19 cellular contexts compared by ENCODE assay signal in the genomic region with DNA sequence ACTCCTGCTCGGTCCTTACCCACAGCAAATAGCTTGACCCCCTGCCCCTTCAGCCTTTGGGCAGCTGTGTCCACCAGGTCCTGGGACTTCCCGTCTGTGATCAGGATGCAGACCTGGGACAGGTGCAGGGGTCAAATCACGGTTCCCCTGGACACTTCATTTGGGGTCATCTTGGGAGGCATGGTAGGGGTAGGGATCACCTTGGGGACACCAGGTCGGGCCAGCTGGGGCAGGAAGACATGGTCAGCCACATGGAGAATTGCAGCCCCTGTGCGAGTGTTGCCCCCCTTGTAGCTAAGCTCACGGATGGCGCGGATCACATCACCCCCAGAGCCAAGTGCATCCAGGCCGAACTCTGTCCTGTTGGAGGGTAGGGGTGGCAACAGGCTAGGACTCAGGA. TPM values are rescaled to one million over a fixed set of nuclear protein-coding genes. Genes with fewer than 3 reads are reported as not detected.
DNase-seq lines count a peak whose midpoint lies in the region; TF ChIP-seq lines count a peak whose summit lies in the region.
"Had no signal": no experiment of that assay in that cellular context is flagged by ENCODE, and none has a peak within 500 bp of the region (broad histone marks: within the 10 kb centered on the region; RNA-seq: fewer than 3 reads in every experiment).

No MANE protein-coding gene starts in this region.

- H3K4me1 ChIP-seq in ACC112 (ENCODE audit: control insufficient read depth, insufficient read depth, low read length, unreplicated experiment) (peaks cover 33% of the 10 kb centered on the region), mesenchymal stem cell (ENCODE audit: control insufficient read depth, insufficient read depth, low read depth, low read length) (peaks cover 92% of the 10 kb centered on the region)

- H3K27ac ChIP-seq in ACC112 (ENCODE audit: low read depth, low read length) (no peak overlapping the region), brain microvascular endothelial cell (no peak overlapping the region), mesenchymal stem cell (ENCODE audit: low read length, poor library complexity, severe bottlenecking) (no peak overlapping the region)
- H3K27ac ChIP-seq: BLaER1 had no signal

- no peak overlapping the region for H2BK5ac ChIP-seq in mesenchymal stem cell (ENCODE audit: low read depth, low read length, poor library complexity, severe bottlenecking)

- intact Hi-C loops in lower leg skin (cut with DNase I; ENCODE audit: low total_unique reads): no loop called here

- H2BK12ac ChIP-seq in mesenchymal stem cell (ENCODE audit: low read length in 2 of 2): peak overlapping the region in 1 of 2 experiments; percentile 61

- TF ChIP-seq POLR2A in lower leg skin (IDR thresholded peaks at IDR 0.05): no peak

- H3K4me3 ChIP-seq in ACC112 (ENCODE audit: low read depth, low read length): peak overlapping the region; percentile 77
- peak overlapping the region; percentile 65 for H3K4me3 ChIP-seq in brain microvascular endothelial cell (ENCODE audit: low read depth, low read length)
- peak overlapping the region in 1 of 2 experiments; percentile 11 for H3K4me3 ChIP-seq in mesenchymal stem cell (ENCODE audit: insufficient read depth in 1 of 2, low read depth in 1 of 2, low read length in 2 of 2)
- H3K4me3 ChIP-seq in lower leg skin (ENCODE audit: low read depth, poor library complexity, severe bottlenecking): no peak overlapping the region
- H3K4me3 ChIP-seq: BLaER1 had no signal

- H2BK120ac ChIP-seq in mesenchymal stem cell (ENCODE audit: low read depth, low read length): no peak overlapping the region

- no peak overlapping the region for H3K27ac Mint-ChIP-seq in HFFc6
- no peak overlapping the region for H3K27ac Mint-ChIP-seq in glutamatergic neuron (ENCODE audit: unreplicated experiment)

- peak overlapping the region; percentile 90 for H3K4me3 Mint-ChIP-seq in HFFc6
- no peak overlapping the region for H3K4me3 Mint-ChIP-seq in glutamatergic neuron (ENCODE audit: unreplicated experiment)

- in situ Hi-C loops in brain microvascular endothelial cell (cut with HindIII; ENCODE audit: low pct_ligation_motif_present, low sequenced_read_pairs): no loop called here
- in situ Hi-C loops in GM13977 (cut with MboI; ENCODE audit: low pct_unique_long_range_greater_than_20kb, low sequenced_read_pairs, unreplicated experiment): no loop called here

- H2BK15ac ChIP-seq in mesenchymal stem cell (ENCODE audit: low read depth, poor library complexity, severe bottlenecking): no peak overlapping the region

- H4K8ac ChIP-seq in mesenchymal stem cell (ENCODE audit: low read length): no peak overlapping the region

- H3K36me3 ChIP-seq in ACC112 (ENCODE audit: insufficient read depth, low read length): peaks cover 10% of the 10 kb centered on the region; the same call in 1 of the 2 replicates
- peaks cover 8% of the 10 kb centered on the region for H3K36me3 ChIP-seq in brain microvascular endothelial cell (replicated peaks)
- H3K36me3 ChIP-seq in mesenchymal stem cell (ENCODE audit: control insufficient read depth in 1 of 2, insufficient read depth in 2 of 2, low read depth in 1 of 2, low read length in 2 of 2): peaks cover 6 to 66% of the 10 kb centered on the region in 2 experiments

- no peak overlapping the region for H2AK5ac ChIP-seq in mesenchymal stem cell (ENCODE audit: low read length, severe bottlenecking)

- no peak overlapping the region for H3K18ac ChIP-seq in mesenchymal stem cell (ENCODE audit: low read depth in 1 of 2, low read length in 2 of 2)

- peaks cover 15% of the 10 kb centered on the region for H3K79me2 ChIP-seq in ACC112 (ENCODE audit: control insufficient read depth, insufficient read depth, low read length, unreplicated experiment)

- H3K9ac ChIP-seq in mesenchymal stem cell (ENCODE audit: low read length): no peak overlapping the region
- H3K9ac ChIP-seq: BLaER1 had no signal

- H3K4me1 Mint-ChIP-seq in HFFc6 (ENCODE audit: low read depth) (peaks cover 65% of the 10 kb centered on the region), glutamatergic neuron (ENCODE audit: low read depth, unreplicated experiment) (peaks cover 12% of the 10 kb centered on the region)

- no peaks in the 10 kb centered on the region for H3K9me3 ChIP-seq in mesenchymal stem cell (ENCODE audit: control insufficient read depth, low read length)
- H3K9me3 ChIP-seq: BLaER1 had no signal

- H3K27me3 Mint-ChIP-seq in HFFc6 (ENCODE audit: insufficient read depth) (peaks cover 2% of the 10 kb centered on the region; the same call in 1 of the 2 replicates), glutamatergic neuron (ENCODE audit: unreplicated experiment) (peaks cover 18% of the 10 kb centered on the region)

- DNase-seq in HFFc6 (no peak), brain microvascular endothelial cell (no peak), mesenchymal stem cell (no peak), GM13977 (ENCODE audit: low spot score) (no peak), lower leg skin (ENCODE audit: low spot score in 2 of 2) (no peak), SHP77 treated with DMSO at 0.1 percent for 48 hours (lab: John Stamatoyannopoulos, UW) (no peak), glutamatergic neuron (no peak)
- DNase-seq: DMS 273 treated with DMSO at 0.1 percent for 48 hours, Kasumi-1, NCI-H1417, NCI-H1930, NCI-H2171, NCI-H510A had no signal

- no peak overlapping the region for H3K23ac ChIP-seq in mesenchymal stem cell (ENCODE audit: low read length in 2 of 2)

- H3K14ac ChIP-seq in mesenchymal stem cell (ENCODE audit: low read length in 2 of 2): peak overlapping the region in 1 of 2 experiments; percentile 85

- H3K27me3 ChIP-seq in ACC112 (ENCODE audit: insufficient read depth, low read length) (no peaks in the 10 kb centered on the region), brain microvascular endothelial cell (replicated peaks) (no peaks in the 10 kb centered on the region), mesenchymal stem cell (ENCODE audit: control insufficient read depth in 1 of 2, insufficient read depth in 1 of 2, low read length in 2 of 2) (no peaks in the 10 kb centered on the region)

- no peak overlapping the region for H3K4ac ChIP-seq in mesenchymal stem cell (ENCODE audit: low read depth in 1 of 2, low read length in 2 of 2)

- H3K4me2 ChIP-seq in mesenchymal stem cell (ENCODE audit: low read length, poor library complexity, severe bottlenecking): peak overlapping the region; percentile 81
- H3K4me2 ChIP-seq: BLaER1 had no signal

- no peak overlapping the region for H4K91ac ChIP-seq in mesenchymal stem cell (ENCODE audit: low read length)

- no peaks in the 10 kb centered on the region for H3K9me3 Mint-ChIP-seq in HFFc6
- H3K9me3 Mint-ChIP-seq in glutamatergic neuron (ENCODE audit: unreplicated experiment): peaks cover 12% of the 10 kb centered on the region

- WGBS in mesenchymal stem cell: 96% methylated on average over 9 of the region's 9 CpGs
- WGBS in lower leg skin, 2 donors: 62 to 80% methylated on average over 2 to 9 of the region's 9 CpGs

- peaks cover 8% of the 10 kb centered on the region for H3K79me1 ChIP-seq in mesenchymal stem cell (replicated peaks; ENCODE audit: low read length, poor library complexity, severe bottlenecking)

- TF ChIP-seq CTCF in HFFc6 (IDR thresholded peaks at IDR 0.05) (no peak), brain microvascular endothelial cell (IDR thresholded peaks at IDR 0.05; ENCODE audit: low read depth, low read length, missing control alignments) (no peak), GM13977 (IDR thresholded peaks at IDR 0.05; ENCODE audit: extremely low read depth, insufficient read depth, missing control alignments) (no peak), lower leg skin (IDR thresholded peaks at IDR 0.05) (no peak), glutamatergic neuron (IDR thresholded peaks at IDR 0.05; ENCODE audit: partially characterized antibody, unreplicated experiment) (no peak)

- H2AFZ ChIP-seq in ACC112 (ENCODE audit: low read length, unreplicated experiment): no peak overlapping the region
- no peak overlapping the region for H2AFZ ChIP-seq in mesenchymal stem cell (ENCODE audit: low read depth, low read length)

- H3K36me3 Mint-ChIP-seq in HFFc6 (ENCODE audit: low read depth) (peaks cover 31% of the 10 kb centered on the region), glutamatergic neuron (ENCODE audit: unreplicated experiment) (peaks cover 5% of the 10 kb centered on the region)

RNA-seq across cellular contexts. Expression of gene COL7A1, which starts 1.8 kb away (rescaled TPM):
- total RNA-seq in HFFc6 (2021; fragmentation: NEBNext Ultra II Directional; extraction: Animal tissue kit (Norgen Biotek cat#: 25700)): 100 to 1,000 TPM in 1 of 6 experiments, 10 to 100 TPM in 5; 74.9 to 113 (median 80.8) TPM
- polyA plus RNA-seq in mesenchymal stem cell (2013, experiment 1 of 2): 95.7 TPM
- 83.7 TPM for polyA plus RNA-seq in mesenchymal stem cell (2013, experiment 2 of 2)
- total RNA-seq in lower leg skin (100 to 1,000 TPM; 159 to 393 (median 199) TPM), glutamatergic neuron (ENCODE audit: unreplicated experiment) (62.0 TPM)

RNA-seq across cellular contexts. Expression of gene UQCRC1, which starts 16.1 kb away (rescaled TPM):
- 100 to 1,000 TPM; 254 to 322 (median 276) TPM for total RNA-seq in HFFc6 (2021; fragmentation: NEBNext Ultra II Directional; extraction: Animal tissue kit (Norgen Biotek cat#: 25700))
- 145 TPM for polyA plus RNA-seq in mesenchymal stem cell (2013, experiment 1 of 2)
- 150 TPM for polyA plus RNA-seq in mesenchymal stem cell (2013, experiment 2 of 2)
- total RNA-seq in lower leg skin (100 to 1,000 TPM; 240 to 373 (median 334) TPM), glutamatergic neuron (ENCODE audit: unreplicated experiment) (242 TPM)

RNA-seq across cellular contexts. Expression of gene TMEM89, which starts 28.2 kb away (rescaled TPM):
- total RNA-seq in HFFc6 (2021; fragmentation: NEBNext Ultra II Directional; extraction: Animal tissue kit (Norgen Biotek cat#: 25700)): under 1 TPM in 1 of 6 experiments, not detected in 5; 0.25 TPM
- 0.23 TPM for polyA plus RNA-seq in mesenchymal stem cell (2013, experiment 1 of 2)
- 0.29 TPM for polyA plus RNA-seq in mesenchymal stem cell (2013, experiment 2 of 2)
- total RNA-seq in lower leg skin (not detected), glutamatergic neuron (ENCODE audit: unreplicated experiment) (not detected)
- total RNA-seq: A673, Daoy, H4, SK-MEL-5 had no signal

RNA-seq across cellular contexts. Expression of gene UCN2, which starts 29.8 kb away (rescaled TPM):
- total RNA-seq in HFFc6 (2021; fragmentation: NEBNext Ultra II Directional; extraction: Animal tissue kit (Norgen Biotek cat#: 25700)): 1 to 10 TPM; 4.3 to 6.4 (median 5.0) TPM
- 7.6 TPM for polyA plus RNA-seq in mesenchymal stem cell (2013, experiment 1 of 2)
- polyA plus RNA-seq in mesenchymal stem cell (2013, experiment 2 of 2): 7.3 TPM
- total RNA-seq in lower leg skin: 1 to 10 TPM; 4.8 to 9.8 (median 6.2) TPM
- total RNA-seq in glutamatergic neuron (ENCODE audit: unreplicated experiment): 4.3 TPM

RNA-seq across cellular contexts. Expression of gene PFKFB4, which starts 36.7 kb away (rescaled TPM):
- 10 to 100 TPM in 1 of 6 experiments, 1 to 10 TPM in 5; 7.5 to 10.5 (median 8.9) TPM for total RNA-seq in HFFc6 (2021; fragmentation: NEBNext Ultra II Directional; extraction: Animal tissue kit (Norgen Biotek cat#: 25700))
- 15.9 TPM for polyA plus RNA-seq in mesenchymal stem cell (2013, experiment 1 of 2)
- 15.0 TPM for polyA plus RNA-seq in mesenchymal stem cell (2013, experiment 2 of 2)
- total RNA-seq in lower leg skin (1 to 10 TPM; 3.7 to 8.8 (median 6.4) TPM), glutamatergic neuron (ENCODE audit: unreplicated experiment) (40.3 TPM)
